23 cellular contexts compared by ENCODE assay signal in the genomic region with DNA sequence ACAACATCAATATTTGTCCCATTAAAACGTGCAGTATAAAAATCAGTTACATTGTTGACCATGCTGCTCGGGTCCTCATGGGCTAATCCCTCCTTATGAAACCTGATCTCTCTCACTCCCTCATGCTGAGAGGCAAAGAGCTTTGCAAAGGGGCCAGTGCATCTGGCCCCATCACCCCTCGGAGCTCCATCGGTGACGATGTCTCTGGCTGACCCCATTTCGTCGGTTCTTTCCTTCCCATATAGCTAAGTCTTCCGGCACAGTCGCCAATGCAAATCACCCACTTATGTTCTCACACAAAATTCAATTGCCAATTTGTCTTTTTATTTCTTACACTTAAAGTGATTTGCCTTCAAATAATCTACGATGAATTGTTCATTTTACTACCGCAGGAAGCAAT.
"Had no signal": no experiment of that assay in that cellular context is flagged by ENCODE, and none has a peak within 500 bp of the region (broad histone marks: within the 10 kb centered on the region; RNA-seq: fewer than 3 reads in every experiment).

No MANE protein-coding gene starts in this region.

- H3K4me1 Mint-ChIP-seq: memory B cell; mesothelial cell of epicardium; stimulated activated memory B cell treated with anti-CD40 and anti-IgM and Interleukin-4, amounts not matched to agents 10 μg/mL and 1 μg/mL and 100 μg/mL, for 72 hours had no signal

- H3K27ac Mint-ChIP-seq: memory B cell; mesothelial cell of epicardium; natural killer cell treated with Interleukin-12 subunit alpha and Interleukin-12 subunit beta and Interleukin-15 and Interleukin-18, amount 100 ng/mL, for 72 hours; stimulated activated memory B cell treated with anti-CD40 and anti-IgM and Interleukin-4, amounts not matched to agents 10 μg/mL and 1 μg/mL and 100 μg/mL, for 72 hours had no signal

- H3K9me3 Mint-ChIP-seq: mesothelial cell of epicardium; natural killer cell treated with Interleukin-12 subunit alpha and Interleukin-12 subunit beta and Interleukin-15 and Interleukin-18, amount 100 ng/mL, for 72 hours had no signal

- H3K4me3 Mint-ChIP-seq: memory B cell; mesothelial cell of epicardium; natural killer cell treated with Interleukin-12 subunit alpha and Interleukin-12 subunit beta and Interleukin-15 and Interleukin-18, amount 100 ng/mL, for 72 hours; stimulated activated memory B cell treated with anti-CD40 and anti-IgM and Interleukin-4, amounts not matched to agents 10 μg/mL and 1 μg/mL and 100 μg/mL, for 72 hours had no signal

- H3K36me3 ChIP-seq: heart left ventricle, left lung, lower lobe of right lung, pancreas, prostate gland, right lobe of liver, spleen, upper lobe of left lung, uterus had no signal

- DNase-seq: cortex of kidney; dorsolateral prefrontal cortex; effector CD8-positive, alpha-beta T cell; heart left ventricle; hypothalamus; islet precursor cell; left lung; lower lobe of right lung; occipital lobe; right lobe of liver; spleen; stimulated activated CD4-positive, alpha-beta T cell treated with anti-CD3 and anti-CD28 coated beads, Interleukin-15, amount 100 ng/mL, for 24 hours; stimulated activated CD4-positive, alpha-beta T cell treated with anti-CD3 and anti-CD28 coated beads, Interleukin-1b, Interleukin-23, amount 100 ng/mL, for 48 hours; stimulated activated CD4-positive, alpha-beta T cell treated with anti-CD3 and anti-CD28 coated beads, Interleukin-4, amount 100 ng/mL, for 24 hours; uterus had no signal

- H3K27ac ChIP-seq: dorsolateral prefrontal cortex, heart left ventricle, left lung, lower lobe of right lung, prostate gland, right lobe of liver, spleen, upper lobe of left lung, uterus had no signal

- H3K36me3 Mint-ChIP-seq: memory B cell; mesothelial cell of epicardium; natural killer cell treated with Interleukin-12 subunit alpha and Interleukin-12 subunit beta and Interleukin-15 and Interleukin-18, amount 100 ng/mL, for 72 hours; stimulated activated memory B cell treated with anti-CD40 and anti-IgM and Interleukin-4, amounts not matched to agents 10 μg/mL and 1 μg/mL and 100 μg/mL, for 72 hours had no signal

- H3K4me1 ChIP-seq: heart left ventricle, left lung, lower lobe of right lung, pancreas, prostate gland, right lobe of liver, spleen, upper lobe of left lung, uterus had no signal

- ATAC-seq: esophagus mucosa; heart left ventricle; left lung; lower lobe of right lung; natural killer cell treated with Interleukin-12 subunit alpha and Interleukin-12 subunit beta and Interleukin-15 and Interleukin-18, amount 100 ng/mL, for 72 hours; right lobe of liver; stimulated activated memory B cell treated with anti-CD40 and anti-IgM and Interleukin-4, amounts not matched to agents 10 μg/mL and 1 μg/mL and 100 μg/mL, for 72 hours had no signal

- H3K27me3 Mint-ChIP-seq: memory B cell; natural killer cell treated with Interleukin-12 subunit alpha and Interleukin-12 subunit beta and Interleukin-15 and Interleukin-18, amount 100 ng/mL, for 72 hours; stimulated activated memory B cell treated with anti-CD40 and anti-IgM and Interleukin-4, amounts not matched to agents 10 μg/mL and 1 μg/mL and 100 μg/mL, for 72 hours had no signal

- H3K4me3 ChIP-seq: dorsolateral prefrontal cortex, heart left ventricle, left lung, lower lobe of right lung, pancreas, prostate gland, right lobe of liver, spleen, upper lobe of left lung, uterus had no signal

- H3K9me3 ChIP-seq: left lung, lower lobe of right lung, pancreas, prostate gland, right lobe of liver, upper lobe of left lung, uterus had no signal

- H3K27me3 ChIP-seq: right lobe of liver, upper lobe of left lung, uterus had no signal
